ENCODE assay signal across 25 cellular contexts in the genomic region with DNA sequence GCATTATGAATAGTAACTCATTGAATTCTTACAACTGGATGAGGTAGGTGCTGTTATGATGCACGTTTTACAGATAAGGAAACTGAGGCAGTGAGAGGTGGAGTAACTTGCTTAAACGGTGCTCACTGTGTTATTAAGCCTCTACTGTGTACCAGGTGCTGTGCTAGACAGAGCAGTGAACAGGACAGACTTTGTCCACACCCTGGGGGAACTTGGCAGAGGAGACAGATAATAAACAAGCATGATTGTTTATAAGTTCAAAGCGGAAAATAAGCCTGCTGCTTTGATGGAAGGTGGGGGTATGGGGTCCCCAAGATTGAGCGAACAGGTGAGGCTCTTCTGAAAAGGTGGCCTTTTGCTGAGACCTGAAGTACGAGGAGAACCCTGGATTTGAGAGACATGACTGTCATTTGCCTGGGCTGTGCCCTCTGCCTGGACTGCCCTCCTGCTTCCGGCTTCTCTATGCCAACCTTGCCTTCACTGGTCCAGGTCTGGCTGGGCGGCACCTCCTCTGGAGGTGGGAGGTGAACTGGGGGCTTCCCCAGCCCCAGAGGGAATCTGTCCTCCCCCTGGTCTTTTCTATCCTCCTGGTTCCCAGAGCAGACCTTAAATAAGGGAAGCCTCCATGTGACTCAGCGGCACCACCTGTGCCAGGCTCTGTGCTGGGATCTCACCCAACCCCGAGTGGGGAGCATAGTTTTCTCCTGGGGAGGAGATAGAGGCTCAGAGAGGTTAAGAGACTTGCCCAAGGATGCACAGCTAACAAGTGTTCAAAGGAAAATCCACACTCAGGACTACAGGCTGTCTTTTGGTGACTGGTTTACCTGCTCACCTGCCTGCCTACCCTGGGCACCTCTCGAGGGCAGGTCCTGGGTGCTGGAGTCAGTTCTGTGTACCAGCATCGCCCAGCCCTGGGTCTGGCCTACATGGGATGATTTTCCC. TPM values are rescaled to one million over a fixed set of nuclear protein-coding genes. Genes with fewer than 3 reads are reported as not detected.
A peak's percentile ranks its signal among the peaks of the same experiment; 100 is the strongest.
DNase-seq lines count a peak whose midpoint lies in the region; ATAC-seq, FAIRE-seq and TF ChIP-seq lines count a peak whose summit lies in the region.
"Had no signal": no experiment of that assay in that cellular context is flagged by ENCODE, and none has a peak within 500 bp of the region (broad histone marks: within the 10 kb centered on the region; RNA-seq: fewer than 3 reads in every experiment).

No MANE protein-coding gene starts in this region.

- H3K4me3 Mint-ChIP-seq in central memory CD8-positive, alpha-beta T cell = no peak overlapping the region
- H3K4me3 Mint-ChIP-seq in chondrocyte (ENCODE audit: unreplicated experiment) = no peak overlapping the region
- H3K4me3 Mint-ChIP-seq: CD4-positive, alpha-beta memory T cell had no signal

- POLR2A ChIA-PET in A549 (lab: Yijun Ruan, JAX) (no interaction called here), IMR-90 (lab: Charles Lee; ENCODE audit: unreplicated experiment) (interaction anchor here (0.5 kb wide), 1 partner anchor 20 kb away, joined by 5 read pairs; no protein-coding TSS in a partner anchor)

- peak overlapping the region; percentile 28 for H2BK5ac ChIP-seq in IMR-90 (ENCODE audit: low read depth, low read length, poor library complexity, severe bottlenecking)

- peak overlapping the region; percentile 99 for H2AK5ac ChIP-seq in IMR-90 (ENCODE audit: low read depth, low read length)

- no peaks in the 10 kb centered on the region for H3K36me3 Mint-ChIP-seq in central memory CD8-positive, alpha-beta T cell (ENCODE audit: insufficient read depth)
- H3K36me3 Mint-ChIP-seq in chondrocyte (ENCODE audit: low read depth) = no peaks in the 10 kb centered on the region
- H3K36me3 Mint-ChIP-seq: CD4-positive, alpha-beta memory T cell had no signal

- H3K4ac ChIP-seq in IMR-90 (ENCODE audit: low read depth, low read length) = peak overlapping the region; percentile 99

- H3K4me3 ChIP-seq in A549 = no peak overlapping the region
- H3K4me3 ChIP-seq in IMR-90 (ENCODE audit: insufficient read depth, low read depth, low read length) = no peak overlapping the region
- no peak overlapping the region for H3K4me3 ChIP-seq in neutrophil (ENCODE audit: low read depth in 1 of 2, low read length in 1 of 2)
- H3K4me3 ChIP-seq: GM23248, Peyer's patch had no signal

- TF ChIP-seq RAD21 in A549 (conservative IDR thresholded peaks at IDR 0.05 in 1 of 2, IDR thresholded peaks at IDR 0.05 in 1 of 2) (no peak), IMR-90 (IDR thresholded peaks at IDR 0.05; ENCODE audit: low read length) (no peak)

- DNase-seq in A549 (ENCODE audit: low read depth in 1 of 2, low spot score in 1 of 2) (no peak), IMR-90 (no peak), cerebellar cortex (ENCODE audit: low spot score) (no peak), chondrocyte (ENCODE audit: low spot score) (no peak)
- DNase-seq in central memory CD8-positive, alpha-beta T cell (ENCODE audit: low spot score in 2 of 2) = no peak
- DNase-seq: BE2C; CD4-positive, alpha-beta memory T cell; DND-41; GF-D8; GM23248; MM.1S; NCI-H1105 treated with DMSO at 0.1 percent for 48 hours; NCI-H187; NCI-H446 treated with DMSO at 0.1 percent for 48 hours; NCI-H774; Peyer's patch; SIG-M5 had no signal

- H3K9me3 ChIP-seq in A549 (no peaks in the 10 kb centered on the region), IMR-90 (ENCODE audit: control insufficient read depth, insufficient read depth, low read length) (no peaks in the 10 kb centered on the region), neutrophil (no peaks in the 10 kb centered on the region)
- H3K9me3 ChIP-seq: BE2C, Peyer's patch had no signal

- peak overlapping the region; percentile 86; the same call in 2 of the 3 replicates for H2BK15ac ChIP-seq in IMR-90 (ENCODE audit: low read depth, low read length)

- no peaks in the 10 kb centered on the region for H3K4me1 Mint-ChIP-seq in central memory CD8-positive, alpha-beta T cell
- H3K4me1 Mint-ChIP-seq in chondrocyte (ENCODE audit: low read depth) = peaks cover 12% of the 10 kb centered on the region
- H3K4me1 Mint-ChIP-seq: CD4-positive, alpha-beta memory T cell had no signal

- peaks cover 33% of the 10 kb centered on the region for H3K9me1 ChIP-seq in IMR-90 (ENCODE audit: insufficient read depth, low read length)

- peak overlapping the region; percentile 84 for H2BK20ac ChIP-seq in IMR-90 (ENCODE audit: low read depth, low read length)

- H3K9ac ChIP-seq in IMR-90 (ENCODE audit: low read depth, low read length) = no peak overlapping the region
- H3K9ac ChIP-seq: GM23248, KMS-11 had no signal

- no peaks in the 10 kb centered on the region for H3K36me3 ChIP-seq in IMR-90 (ENCODE audit: control insufficient read depth, insufficient read depth, low read length)
- no peaks in the 10 kb centered on the region for H3K36me3 ChIP-seq in neutrophil
- H3K36me3 ChIP-seq: BE2C, Peyer's patch had no signal

- 62% methylated on average over 11 of the region's 11 CpGs for WGBS in A549 (ENCODE audit: missing lambda C conversion rate)
- 60% methylated on average over 2 of the region's 11 CpGs; no CpG with 5 or more reads in 1 of the 2 experiments for WGBS in IMR-90 (ENCODE audit: extremely low coverage in 2 of 2, insufficient read length in 1 of 2), 2 experiments

- no peak for TF ChIP-seq CTCF in A549 (IDR thresholded peaks at IDR 0.05)
- no peak for TF ChIP-seq CTCF in IMR-90 (conservative IDR thresholded peaks at IDR 0.05; ENCODE audit: low read depth, low read length)
- no peak for TF ChIP-seq CTCF in neutrophil (IDR thresholded peaks at IDR 0.05)
- TF ChIP-seq CTCF in chondrocyte (IDR thresholded peaks at IDR 0.05) = no peak

- H3K23ac ChIP-seq in IMR-90 (ENCODE audit: low read depth, low read length) = peak overlapping the region; percentile 92

- peaks cover 0 to 8% of the 10 kb centered on the region in 2 experiments; a peak in 1 of 4 replicates for H3K79me1 ChIP-seq in IMR-90 (ENCODE audit: low read depth in 1 of 2, low read length in 2 of 2)

- H3K56ac ChIP-seq in IMR-90 (ENCODE audit: extremely low read depth, insufficient read depth, low read length) = no peak overlapping the region; the same call in 1 of the 2 replicates

- H3K27ac Mint-ChIP-seq in central memory CD8-positive, alpha-beta T cell (ENCODE audit: low read depth) = peak overlapping the region; percentile 57
- no peak overlapping the region for H3K27ac Mint-ChIP-seq in chondrocyte (ENCODE audit: unreplicated experiment)
- H3K27ac Mint-ChIP-seq: CD4-positive, alpha-beta memory T cell had no signal

- no peaks in the 10 kb centered on the region for H3K27me3 Mint-ChIP-seq in central memory CD8-positive, alpha-beta T cell
- no peaks in the 10 kb centered on the region for H3K27me3 Mint-ChIP-seq in chondrocyte (ENCODE audit: low read depth)

- no peaks in the 10 kb centered on the region for H3K27me3 ChIP-seq in IMR-90 (ENCODE audit: control insufficient read depth, insufficient read depth, low read length)
- no peaks in the 10 kb centered on the region for H3K27me3 ChIP-seq in neutrophil
- H3K27me3 ChIP-seq: BE2C, Peyer's patch had no signal

- H2AK9ac ChIP-seq in IMR-90 (replicated peaks; ENCODE audit: low read depth, low read length, poor library complexity) = peak overlapping the region; percentile 68

- H3K27ac ChIP-seq in A549 (peak overlapping the region; percentile 56 to 78), IMR-90 (ENCODE audit: insufficient read depth, low read length) (no peak overlapping the region), neutrophil (peak overlapping the region; percentile 5)
- H3K27ac ChIP-seq: GM23248, HL-60, KMS-11 had no signal

- intact Hi-C loops in IMR-90 (cut with micrococcal nuclease) = loop anchor here (5.0 kb wide), 1 partner anchor 57 kb away; the partner anchor contains the start of gene CEBPB

- no peak for FAIRE-seq in A549 (lab: Jason Lieb, UNC)
- FAIRE-seq: D721Med, GM19239 had no signal

- H3K4me1 ChIP-seq in A549 (peaks cover 57% of the 10 kb centered on the region), IMR-90 (ENCODE audit: control insufficient read depth, insufficient read depth, low read length) (peaks cover 15% of the 10 kb centered on the region), neutrophil (ENCODE audit: control insufficient read depth in 1 of 2, insufficient read depth in 1 of 2, low read depth in 1 of 2, low read length in 1 of 2) (no peaks in the 10 kb centered on the region)
- H3K4me1 ChIP-seq: BE2C had no signal

- no peak overlapping the region; the same call in 1 of the 2 replicates for H4K5ac ChIP-seq in IMR-90 (ENCODE audit: low read depth, low read length)

- peak in 1 of 2 experiments; percentile 32; a peak in 4 of 6 replicates for ATAC-seq in A549
- no peak for ATAC-seq in IMR-90 (ENCODE audit: low read depth)
- no peak for ATAC-seq in central memory CD8-positive, alpha-beta T cell (replicated peaks; ENCODE audit: extremely low read depth, poor library complexity, severe bottlenecking)
- no peak for ATAC-seq in GM21717 (IDR thresholded peaks at IDR 0.05; ENCODE audit: unreplicated experiment)
- ATAC-seq in HG02623 (IDR thresholded peaks at IDR 0.05; ENCODE audit: unreplicated experiment) = no peak
- ATAC-seq: HCT116 had no signal

- peak overlapping the region; percentile 38 for H3K4me2 ChIP-seq in A549
- H3K4me2 ChIP-seq in IMR-90 (ENCODE audit: low read depth, low read length) = no peak overlapping the region
- H3K4me2 ChIP-seq: KMS-11 had no signal

- TF ChIP-seq POLR2A in A549 (IDR thresholded peaks at IDR 0.05; ENCODE audit: low read length) (no peak), IMR-90 (IDR thresholded peaks at IDR 0.05; ENCODE audit: low read depth, low read length) (no peak)

- dilution Hi-C loops in IMR-90 (cut with HindIII; ENCODE audit: low sequenced_read_pairs, unreplicated experiment) = no loop called here

- H3K18ac ChIP-seq in IMR-90 (ENCODE audit: low read depth, low read length) = peak overlapping the region; percentile 18; the same call in 1 of the 2 replicates

- peak overlapping the region in 1 of 2 experiments; percentile 57; a peak in 1 of 4 replicates for H4K8ac ChIP-seq in IMR-90 (ENCODE audit: low read depth in 2 of 2, low read length in 2 of 2)

- peak overlapping the region; percentile 76 for H4K91ac ChIP-seq in IMR-90 (ENCODE audit: insufficient read depth, low read depth, low read length)

- no peaks in the 10 kb centered on the region for H3K9me3 Mint-ChIP-seq in central memory CD8-positive, alpha-beta T cell
- no peaks in the 10 kb centered on the region for H3K9me3 Mint-ChIP-seq in chondrocyte (ENCODE audit: low read depth)
- H3K9me3 Mint-ChIP-seq: CD4-positive, alpha-beta memory T cell had no signal

- peak overlapping the region; percentile 55; the same call in 1 of the 2 replicates for H3K14ac ChIP-seq in IMR-90 (replicated peaks; ENCODE audit: low read depth, low read length)

- CTCF ChIA-PET in A549 (lab: Yijun Ruan, JAX) = no interaction called here
- CTCF ChIA-PET in IMR-90 (lab: Yijun Ruan, JAX) = no interaction called here

- H2BK120ac ChIP-seq in IMR-90 (ENCODE audit: low read depth, low read length) = peak overlapping the region; percentile 100

- no TSS peak for BruUV-seq in IMR-90 (replicated peaks; lab: Mats Ljungman, UMichigan)

- H4K20me1 ChIP-seq in IMR-90 (ENCODE audit: insufficient read depth, low read length) = no peaks in the 10 kb centered on the region

- no peak for TF ChIP-seq EP300 in A549 (IDR thresholded peaks at IDR 0.05)

- in situ Hi-C loops in IMR-90 (cut with MboI; ENCODE audit: low sequenced_read_pairs) = no loop called here

- H2AFZ ChIP-seq in IMR-90 (replicated peaks; ENCODE audit: low read length, poor library complexity) = peak overlapping the region; percentile 52
- H2AFZ ChIP-seq: GM23248 had no signal

RNA-seq across cellular contexts. Expression of gene CEBPB, which starts 59.1 kb away (rescaled TPM):
- polyA plus RNA-seq in A549 (2011; rRNA removed) = 35.9 and 45.4 TPM in 2 replicates
- 71.1 and 106 TPM in 2 replicates for polyA plus RNA-seq in A549 (2012; cell fraction: cytosol; rRNA removed)
- 82.9 and 128 TPM in 2 replicates for polyA plus RNA-seq in A549 (2012; cell fraction: nucleus; rRNA removed)
- 58.9 to 74.0 TPM (median 66.6 TPM) in 3 replicates for polyA plus RNA-seq in A549 (2017; fragmentation: RNase III; extraction: RNeasy Plus Mini Kit Qiagen cat#74134 plus additional on column Dnase treatment)
- 18.3 and 20.0 TPM in 2 replicates for polyA minus RNA-seq in A549 (2011; rRNA and poly(A)+ RNA removed)
- total RNA-seq in IMR-90 (2012; rRNA removed) = 3.4 and 6.9 TPM in 2 replicates
- polyA plus RNA-seq in IMR-90 (2012; rRNA removed) = 17.4 and 33.6 TPM in 2 replicates
- 18.5 and 103 TPM in 2 replicates for polyA plus RNA-seq in IMR-90 (2012; cell fraction: cytosol; rRNA removed)
- 98.3 and 167 TPM in 2 replicates for polyA plus RNA-seq in IMR-90 (2012; cell fraction: nucleus; rRNA removed; ENCODE audit: low replicate concordance)
- total RNA-seq in chondrocyte = 20.4 to 81.4 TPM (median 78.7 TPM) in 3 replicates
